28 cellular contexts compared by ENCODE assay signal in the genomic region with DNA sequence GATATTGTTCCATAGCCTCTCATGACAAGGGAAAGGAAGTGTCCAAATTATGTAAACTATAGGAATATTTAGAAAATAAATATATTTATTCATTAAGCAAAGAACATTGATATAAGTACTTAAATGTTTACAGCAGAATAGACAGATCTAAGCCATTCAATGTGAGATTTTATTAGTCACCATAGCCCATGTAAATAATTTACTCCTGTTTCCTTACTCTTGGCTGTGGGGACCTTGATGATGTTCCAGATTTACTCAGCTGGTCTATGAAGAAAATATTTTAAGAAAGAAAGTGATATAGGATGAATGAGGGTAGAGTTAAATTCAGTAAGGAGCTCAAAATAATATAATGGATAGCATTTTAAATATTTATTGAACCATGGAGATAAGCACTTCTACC.
"Had no signal": no experiment of that assay in that cellular context is flagged by ENCODE, and none has a peak within 500 bp of the region (broad histone marks: within the 10 kb centered on the region; RNA-seq: fewer than 3 reads in every experiment).

No MANE protein-coding gene starts in this region.

- H3K36me3 ChIP-seq: neutrophil, pancreas, prostate gland, right lobe of liver, sigmoid colon, spleen, suprapubic skin, transverse colon, upper lobe of right lung, uterus had no signal

- H3K4me3 ChIP-seq: pancreas, prostate gland, right lobe of liver, sigmoid colon, smooth muscle cell, spleen, suprapubic skin, testis, tibial artery, transverse colon, upper lobe of right lung, uterus had no signal

- H3K27ac ChIP-seq: neutrophil, pancreas, prostate gland, right lobe of liver, sigmoid colon, spleen, suprapubic skin, testis, tibial artery, transverse colon, upper lobe of right lung, uterus had no signal

- H3K9me3 ChIP-seq: neutrophil, pancreas, prostate gland, right lobe of liver, sigmoid colon, suprapubic skin, testis, upper lobe of right lung, uterus had no signal

- ATAC-seq: naive thymus-derived CD8-positive, alpha-beta T cell; natural killer cell treated with Interleukin-12 subunit alpha and Interleukin-12 subunit beta and Interleukin-15 and Interleukin-18, amount 100 ng/mL, for 72 hours; pancreas; right cardiac atrium; right lobe of liver; stimulated activated memory B cell treated with anti-CD40 and anti-IgM and Interleukin-4, amounts not matched to agents 10 μg/mL and 1 μg/mL and 100 μg/mL, for 72 hours; stimulated activated naive CD8-positive, alpha-beta T cell treated with anti-CD3 and anti-CD28 coated beads, Interleukin-15, amount 100 ng/mL, for 72 hours; stimulated activated naive CD8-positive, alpha-beta T cell treated with anti-CD3 and anti-CD28 coated beads, Interleukin-15, Interleukin-2, amounts not matched to agents 100 U/mL and 50 U/mL, for 24 hours; upper lobe of right lung had no signal

- DNase-seq: naive thymus-derived CD8-positive, alpha-beta T cell; nephron progenitor cell; nucleus accumbens; pancreas; right cardiac atrium; right lobe of liver; sigmoid colon; spleen; stimulated activated CD4-positive, alpha-beta T cell treated with anti-CD3 and anti-CD28 coated beads, Interleukin-12 subunit alpha, Interleukin-12 subunit beta, amount 100 ng/mL, for 4 hours; stimulated activated CD4-positive, alpha-beta T cell treated with anti-CD3 and anti-CD28 coated beads, Interleukin-1b, Interleukin-23, amount 100 ng/mL, for 48 hours; stimulated activated CD4-positive, alpha-beta T cell treated with anti-CD3 and anti-CD28 coated beads, Interleukin-4, amount 100 ng/mL, for 1 hour; stimulated activated CD4-positive, alpha-beta T cell treated with anti-CD3 and anti-CD28 coated beads, Interleukin-4, amount 100 ng/mL, for 4 hours; stimulated activated CD8-positive, alpha-beta memory T cell treated with anti-CD3 and anti-CD28 coated beads, Interleukin-4, amount 100 ng/mL, for 48 hours; stimulated activated naive CD4-positive, alpha-beta T cell; stimulated activated naive CD8-positive, alpha-beta T cell treated with anti-CD3 and anti-CD28 coated beads, Interleukin-15, amount 100 ng/mL, for 72 hours; stimulated activated naive CD8-positive, alpha-beta T cell treated with anti-CD3 and anti-CD28 coated beads, Interleukin-15, Interleukin-2, amounts not matched to agents 100 U/mL and 50 U/mL, for 24 hours; substantia nigra; testis; tibial artery; transverse colon; upper lobe of right lung; uterus had no signal

- H3K4me1 ChIP-seq: pancreas, prostate gland, right lobe of liver, spleen, testis, upper lobe of right lung, uterus had no signal

- H3K27me3 ChIP-seq: neutrophil, pancreas, right lobe of liver, sigmoid colon, spleen, suprapubic skin, testis, tibial artery, transverse colon, upper lobe of right lung, uterus had no signal
